In the genomic region with DNA sequence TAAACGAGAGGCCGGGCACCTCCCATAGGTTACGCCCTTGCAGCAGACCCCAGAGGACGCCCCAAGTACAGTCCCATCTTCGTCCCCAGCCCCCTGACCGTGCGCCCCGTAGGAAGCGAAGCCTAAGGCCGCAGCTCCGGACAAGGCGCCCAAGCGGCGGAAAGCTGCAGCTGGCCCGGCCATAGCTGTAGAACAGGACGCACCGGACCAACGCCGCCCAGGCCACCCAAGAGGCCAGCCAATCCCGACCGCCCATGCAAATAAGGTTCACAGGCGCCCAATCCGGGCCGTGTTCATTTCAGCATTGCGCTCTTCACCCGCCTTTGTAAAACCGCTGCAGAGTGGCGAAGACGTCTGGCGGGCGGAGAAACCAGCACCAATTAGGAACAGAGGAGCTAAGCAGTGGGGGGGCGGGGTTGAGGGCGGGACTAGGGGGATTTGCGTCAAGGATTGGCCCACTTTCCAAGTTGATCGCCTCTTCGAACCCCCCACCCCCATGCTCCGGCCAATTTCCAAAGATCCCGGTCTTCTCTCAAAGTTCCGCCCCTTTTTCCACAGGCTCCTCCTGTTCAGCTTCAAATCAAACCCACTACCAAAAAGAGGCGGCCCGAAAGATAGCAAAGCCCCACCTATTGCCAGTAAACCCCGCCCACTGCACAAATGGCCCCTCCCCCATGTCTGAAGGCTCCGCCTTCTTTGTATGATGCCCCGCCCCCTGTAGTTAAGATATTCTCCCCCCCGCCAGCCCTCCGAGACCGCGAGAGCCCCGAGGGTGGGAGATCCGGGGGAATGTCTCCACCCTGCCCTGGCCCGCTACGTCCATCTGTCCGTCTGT, we compare ENCODE assay signal across 8 cellular contexts. TPM values are rescaled to one million over a fixed set of nuclear protein-coding genes. Genes with fewer than 3 reads are reported as not detected.
A peak's percentile ranks its signal among the peaks of the same experiment; 100 is the strongest.
DNase-seq lines count a peak whose midpoint lies in the region; ATAC-seq, FAIRE-seq and TF ChIP-seq lines count a peak whose summit lies in the region.

A gene (minus strand): TSS at position 196 of the 835 bp plus-strand sequence. CDS start 13 bp downstream, at position 183.

- peak within 1 kb of the TSS; percentile 46 for H3K9ac ChIP-seq in HUES6 (ENCODE audit: low read length)
- H3K9ac ChIP-seq in OCI-LY1 (ENCODE audit: low read length), result peak within 1 kb of the TSS; percentile 78

- H3K27me3 ChIP-seq in Caco-2 (replicated peaks; ENCODE audit: control insufficient read depth, insufficient read depth, low read length), result no peaks in the 10 kb centered on the region
- peaks cover 4% of the 10 kb centered on the region; the same call in 1 of the 2 replicates for H3K27me3 ChIP-seq in HUES6 (ENCODE audit: control insufficient read depth, insufficient read depth, low read length)
- peaks cover 9% of the 10 kb centered on the region for H3K27me3 ChIP-seq in OCI-LY1 (ENCODE audit: insufficient read depth, low read length)

- intact Hi-C loops in Caco-2 (cut with micrococcal nuclease; ENCODE audit: unreplicated experiment), result loop anchor here (1.0 to 2.0 kb wide), 3 partner anchors 24 to 53 kb away; a partner anchor contains a TSS

- no TSS peak for BruUV-seq in Caco-2 (replicated peaks; lab: Mats Ljungman, UMichigan)

- H3K4me3 Mint-ChIP-seq in Caco-2 (ENCODE audit: unreplicated experiment), result peak within 1 kb of the TSS; percentile 76

- 0% methylated on average over 23 to 38 of the region's 53 CpGs for WGBS in mesodermal cell (ENCODE audit: insufficient coverage in 2 of 2), 2 experiments

- H3K36me3 Mint-ChIP-seq in Caco-2 (ENCODE audit: insufficient read depth, unreplicated experiment), result peaks cover 6% of the 10 kb centered on the region

- CTCF ChIA-PET in Caco-2 (lab: Charles Lee), result interaction anchor here (0.6 to 1.8 kb wide), 7 partner anchors 10 to 313 kb away, joined by 3 to 15 read pairs (median 6); a partner anchor contains a TSS

- no peaks in the 10 kb centered on the region for H4K20me1 ChIP-seq in OCI-LY1 (ENCODE audit: insufficient read depth, low read length)

- H3K4me1 ChIP-seq in Caco-2, result no peaks in the 10 kb centered on the region
- peaks cover 21% of the 10 kb centered on the region for H3K4me1 ChIP-seq in HUES6 (ENCODE audit: control insufficient read depth, insufficient read depth, low read length)
- H3K4me1 ChIP-seq in OCI-LY1 (ENCODE audit: insufficient read depth, low read length, severe bottlenecking), result peaks cover 15% of the 10 kb centered on the region
- H3K4me1 ChIP-seq in mesodermal cell (ENCODE audit: control insufficient read depth, insufficient read depth, low read length, poor library complexity, severe bottlenecking), result peaks cover 7% of the 10 kb centered on the region

- ATAC-seq in GM21423 (IDR thresholded peaks at IDR 0.05; ENCODE audit: unreplicated experiment), result peak; percentile 94

- H3K9me3 Mint-ChIP-seq in Caco-2 (ENCODE audit: unreplicated experiment), result no peaks in the 10 kb centered on the region

- 0 out of 2 replicates have a peak, but pooled peaks cover 3% of the 10 kb centered on the region for H3F3A ChIP-seq in OCI-LY1 (ENCODE audit: insufficient read depth, low read length)

- peak; percentile 93 to 96 for DNase-seq in Caco-2
- DNase-seq in activated CD8-positive, alpha-beta memory T cell treated with anti-CD3 and anti-CD28 coated beads, Interleukin-2, amount 50 U/mL, for 4 hours, result peak; percentile 91
- peak; percentile 88 to 93 for DNase-seq in stimulated activated CD8-positive, alpha-beta memory T cell treated with anti-CD3 and anti-CD28 coated beads, Interleukin-15, amount 100 ng/mL, for 4 hours (ENCODE audit: low read depth in 2 of 2)

- H3K27me3 Mint-ChIP-seq in Caco-2 (ENCODE audit: insufficient read depth, unreplicated experiment), result no peaks in the 10 kb centered on the region

- peak within 1 kb of the TSS; percentile 76 for H3K27ac Mint-ChIP-seq in Caco-2 (ENCODE audit: unreplicated experiment)

- TF ChIP-seq CTCF in Caco-2 (IDR thresholded peaks at IDR 0.05; ENCODE audit: insufficient read depth in 1 of 2, low read depth in 1 of 2, low read length in 1 of 2, severe bottlenecking in 1 of 2, unreplicated experiment in 1 of 2) (no peak), OCI-LY1 (IDR thresholded peaks at IDR 0.05; ENCODE audit: low read length) (no peak)

- H3K9me3 ChIP-seq in Caco-2 (no peaks in the 10 kb centered on the region), HUES6 (ENCODE audit: control insufficient read depth, insufficient read depth, low read depth, low read length) (no peaks in the 10 kb centered on the region), OCI-LY1 (ENCODE audit: low read length) (no peaks in the 10 kb centered on the region), mesodermal cell (ENCODE audit: control insufficient read depth, low read length) (no peaks in the 10 kb centered on the region)

- H3K4me1 Mint-ChIP-seq in Caco-2 (ENCODE audit: low read depth, unreplicated experiment), result peaks cover 8% of the 10 kb centered on the region

- no peaks in the 10 kb centered on the region for H3K79me2 ChIP-seq in OCI-LY1 (ENCODE audit: insufficient read depth, low read length)

- no peaks in the 10 kb centered on the region for H3K9me2 ChIP-seq in OCI-LY1 (ENCODE audit: low read depth, low read length)

- peak within 1 kb of the TSS; percentile 85 for H3K4me2 ChIP-seq in OCI-LY1 (ENCODE audit: low read length)

- FAIRE-seq in endometrium (lab: Jason Lieb, UNC), result peak; percentile 98

- H3K27ac ChIP-seq in HUES6 (ENCODE audit: low read depth, low read length) (peak within 1 kb of the TSS; percentile 50; the same call in 1 of the 2 replicates), OCI-LY1 (ENCODE audit: low read depth, low read length, poor library complexity, severe bottlenecking) (no peak within 1 kb of the TSS), mesodermal cell (ENCODE audit: low read depth, low read length, severe bottlenecking) (peak within 1 kb of the TSS; percentile 83)

- POLR2A ChIA-PET in Caco-2 (lab: Charles Lee), result interaction anchor here (0.5 to 2.4 kb wide), 12 partner anchors 10 to 433 kb away, joined by 3 to 38 read pairs (median 4); a partner anchor contains a TSS

- no peak within 1 kb of the TSS for H2AFZ ChIP-seq in OCI-LY1 (ENCODE audit: low read length)

- H3K36me3 ChIP-seq in Caco-2 (ENCODE audit: control insufficient read depth, insufficient read depth, low read length) (no peaks in the 10 kb centered on the region), HUES6 (ENCODE audit: control insufficient read depth, insufficient read depth, low read length) (peaks cover 10% of the 10 kb centered on the region), OCI-LY1 (ENCODE audit: insufficient read depth, low read length) (no peaks in the 10 kb centered on the region), mesodermal cell (ENCODE audit: control insufficient read depth, insufficient read depth, low read length) (peaks cover 15% of the 10 kb centered on the region)

- H3K4me3 ChIP-seq in Caco-2 (ENCODE audit: low read depth, low read length) (peak within 1 kb of the TSS; percentile 53), HUES6 (ENCODE audit: low read depth, low read length) (peak within 1 kb of the TSS; percentile 75), OCI-LY1 (ENCODE audit: low read depth, low read length, poor library complexity, severe bottlenecking) (peak within 1 kb of the TSS; percentile 77), mesodermal cell (ENCODE audit: extremely low read depth, insufficient read depth, low read length, poor library complexity, severe bottlenecking) (peak within 1 kb of the TSS; percentile 75)

RNA-seq across cellular contexts. Expression of the gene that starts here (rescaled TPM):
- total RNA-seq in Caco-2 (2022), result 40.2 and 41.3 TPM in 2 replicates
- 174 TPM for polyA plus RNA-seq in mesodermal cell (2013, experiment 1 of 2)
- polyA plus RNA-seq in mesodermal cell (2013, experiment 2 of 2), result 147 TPM
